ENCODE assay signal across 8 cellular contexts in genomic region chr7:74449809-74450397, GRCh38. TPM values are rescaled to one million over a fixed set of nuclear protein-coding genes. Genes with fewer than 3 reads are reported as not detected.
DNase-seq lines count a peak whose midpoint lies in the region; ATAC-seq and TF ChIP-seq lines count a peak whose summit lies in the region.

No MANE protein-coding gene starts in this region.

- no TSS peak for BruUV-seq in PC-3 (replicated peaks; lab: Mats Ljungman, UMichigan)

- peak; percentile 84 for TF ChIP-seq CTCF in AG09309 (IDR thresholded peaks at IDR 0.05; ENCODE audit: control insufficient read depth, insufficient read depth, low read depth, low read length, missing control alignments)
- TF ChIP-seq CTCF in PC-3 (conservative IDR thresholded peaks at IDR 0.05; ENCODE audit: low read depth, low read length) = peak; percentile 79
- peak; percentile 83 for TF ChIP-seq CTCF in fibroblast of the aortic adventitia (IDR thresholded peaks at IDR 0.05; ENCODE audit: insufficient read depth, low read length)
- TF ChIP-seq CTCF in osteoblast (IDR thresholded peaks at IDR 0.05; ENCODE audit: extremely low read depth, low read depth, low read length) = peak; percentile 82
- peak; percentile 78 to 92 (median 88) for TF ChIP-seq CTCF in upper lobe of left lung (IDR thresholded peaks at IDR 0.05)

- TF ChIP-seq EP300 in upper lobe of left lung (IDR thresholded peaks at IDR 0.05) = no peak

- H3K9me2 ChIP-seq in GM23248 (ENCODE audit: insufficient read depth) (no peaks in the 10 kb centered on the region), PC-3 (replicated peaks; ENCODE audit: low read length) (no peaks in the 10 kb centered on the region)

- H3K27ac ChIP-seq in GM23248 (no peak overlapping the region), PC-3 (ENCODE audit: low read length) (no peak overlapping the region), osteoblast (ENCODE audit: low read depth, low read length) (no peak overlapping the region), upper lobe of left lung (no peak overlapping the region)

- CTCF ChIA-PET in PC-3 (lab: Charles Lee) = interaction anchor here (0.6 kb wide), 1 partner anchor 512 kb away, joined by 3 read pairs; no protein-coding TSS in a partner anchor

- H3K4me2 ChIP-seq in GM23248 (ENCODE audit: unreplicated experiment) = no peak overlapping the region
- H3K4me2 ChIP-seq in PC-3 (ENCODE audit: low read length) = no peak overlapping the region
- no peak overlapping the region for H3K4me2 ChIP-seq in osteoblast (ENCODE audit: insufficient read depth, low read length)

- 0 out of 2 replicates have a peak, but pooled peaks cover 6% of the 10 kb centered on the region for H3F3A ChIP-seq in GM23248 (ENCODE audit: insufficient read depth)
- peaks cover 5% of the 10 kb centered on the region for H3F3A ChIP-seq in PC-3 (ENCODE audit: low read length, unreplicated experiment)

- H3K9me3 ChIP-seq in GM23248 (ENCODE audit: low read depth) = no peaks in the 10 kb centered on the region
- no peaks in the 10 kb centered on the region for H3K9me3 ChIP-seq in PC-3 (ENCODE audit: low read length)
- H3K9me3 ChIP-seq in osteoblast (ENCODE audit: low read depth, low read length) = no peaks in the 10 kb centered on the region
- H3K9me3 ChIP-seq in upper lobe of left lung = no peaks in the 10 kb centered on the region

- peaks cover 17% of the 10 kb centered on the region for H3K4me1 Mint-ChIP-seq in activated T-cell treated with anti-CD3 and anti-CD28 coated beads, Interleukin-2, amount 50 U/mL, for 4 hours (ENCODE audit: low read depth)

- DNase-seq in AG09309 (ENCODE audit: low read depth) = no peak
- DNase-seq in GM23248 = peak; percentile 63
- peak; percentile 75 for DNase-seq in PC-3
- DNase-seq in activated T-cell treated with anti-CD3 and anti-CD28 coated beads, Interleukin-2, amount 50 U/mL, for 4 hours = peak; percentile 73
- DNase-seq in fibroblast of the aortic adventitia (ENCODE audit: low read depth) = peak; percentile 64
- DNase-seq in osteoblast (ENCODE audit: insufficient read length, low spot score, missing footprints) = peak; percentile 95
- DNase-seq in upper lobe of left lung = peak in 1 of 2 donors; percentile 51
- DNase-seq in NCI-H446 treated with DMSO at 0.1 percent for 48 hours (lab: John Stamatoyannopoulos, UW) = no peak

- H3K36me3 ChIP-seq in GM23248 (ENCODE audit: low read depth) = no peaks in the 10 kb centered on the region
- H3K36me3 ChIP-seq in PC-3 (ENCODE audit: low read depth, low read length) = no peaks in the 10 kb centered on the region
- no peaks in the 10 kb centered on the region for H3K36me3 ChIP-seq in osteoblast (ENCODE audit: insufficient read depth, low read length)
- no peaks in the 10 kb centered on the region for H3K36me3 ChIP-seq in upper lobe of left lung

- H3K27me3 ChIP-seq in GM23248 (replicated peaks; ENCODE audit: insufficient read depth) = no peaks in the 10 kb centered on the region
- no peaks in the 10 kb centered on the region for H3K27me3 ChIP-seq in PC-3 (ENCODE audit: low read length)
- H3K27me3 ChIP-seq in osteoblast (ENCODE audit: insufficient read depth, low read length) = no peaks in the 10 kb centered on the region
- H3K27me3 ChIP-seq in upper lobe of left lung = no peaks in the 10 kb centered on the region

- no peaks in the 10 kb centered on the region for H3K36me3 Mint-ChIP-seq in activated T-cell treated with anti-CD3 and anti-CD28 coated beads, Interleukin-2, amount 50 U/mL, for 4 hours (ENCODE audit: insufficient read depth)

- no peaks in the 10 kb centered on the region for H3K27me3 Mint-ChIP-seq in activated T-cell treated with anti-CD3 and anti-CD28 coated beads, Interleukin-2, amount 50 U/mL, for 4 hours (ENCODE audit: low read depth)

- no peak for ATAC-seq in PC-3
- ATAC-seq in activated T-cell treated with anti-CD3 and anti-CD28 coated beads, Interleukin-2, amount 50 U/mL, for 4 hours = peak; percentile 10 to 22
- peak; percentile 66 to 75 for ATAC-seq in upper lobe of left lung (ENCODE audit: low FRiP score in 2 of 2)

- POLR2A ChIA-PET in PC-3 (lab: Charles Lee; ENCODE audit: unreplicated experiment) = interaction anchor here (0.7 kb wide), 1 partner anchor 349 kb away, joined by 3 read pairs; no protein-coding TSS in a partner anchor

- H3K9me3 Mint-ChIP-seq in activated T-cell treated with anti-CD3 and anti-CD28 coated beads, Interleukin-2, amount 50 U/mL, for 4 hours = no peaks in the 10 kb centered on the region

- H3K9ac ChIP-seq in GM23248 = no peak overlapping the region
- no peak overlapping the region for H3K9ac ChIP-seq in PC-3 (ENCODE audit: low read length)

- H3K4me3 ChIP-seq in AG09309 (ENCODE audit: control insufficient read depth, low read depth, low read length) (no peak overlapping the region), GM23248 (no peak overlapping the region), PC-3 (ENCODE audit: low read length) (no peak overlapping the region), fibroblast of the aortic adventitia (ENCODE audit: low read depth, low read length) (no peak overlapping the region), osteoblast (ENCODE audit: insufficient read depth, low read length) (no peak overlapping the region), upper lobe of left lung (no peak overlapping the region)

- intact Hi-C loops in PC-3 (cut with micrococcal nuclease) = loop anchor here (1.0 to 2.0 kb wide), 2 partner anchors 33 to 95 kb away; no protein-coding TSS in a partner anchor

- H3K79me2 ChIP-seq in GM23248 (ENCODE audit: insufficient read depth) (no peaks in the 10 kb centered on the region), PC-3 (ENCODE audit: low read length) (peaks cover 11% of the 10 kb centered on the region), osteoblast (ENCODE audit: insufficient read depth, low read length) (peaks cover 19% of the 10 kb centered on the region)

- H3K4me3 Mint-ChIP-seq in activated T-cell treated with anti-CD3 and anti-CD28 coated beads, Interleukin-2, amount 50 U/mL, for 4 hours = no peak overlapping the region

- no peak for TF ChIP-seq POLR2A in upper lobe of left lung (IDR thresholded peaks at IDR 0.05)

- no peak overlapping the region for H2AFZ ChIP-seq in GM23248
- H2AFZ ChIP-seq in PC-3 (ENCODE audit: low read length) = no peak overlapping the region
- no peak overlapping the region for H2AFZ ChIP-seq in osteoblast (ENCODE audit: low read length)

- 49 to 51% methylated on average over 15 of the region's 15 CpGs for WGBS in GM23248 (ENCODE audit: low coverage in 1 of 2, low lambda C conversion rate in 2 of 2, missing lambda C conversion rate in 2 of 2), 2 experiments
- 60 to 68% methylated on average over 15 of the region's 15 CpGs for WGBS in upper lobe of left lung, 2 donors

- H4K20me1 ChIP-seq in GM23248 (ENCODE audit: insufficient read depth) = no peaks in the 10 kb centered on the region
- H4K20me1 ChIP-seq in PC-3 (ENCODE audit: low read length) = no peaks in the 10 kb centered on the region
- H4K20me1 ChIP-seq in osteoblast (ENCODE audit: insufficient read depth, low read length) = no peaks in the 10 kb centered on the region

- in situ Hi-C loops in GM23248 (cut with MboI) = no loop called here

- H3K4me1 ChIP-seq in GM23248 (ENCODE audit: insufficient read depth) = peaks cover 5% of the 10 kb centered on the region; the same call in 1 of the 2 replicates
- H3K4me1 ChIP-seq in PC-3 (ENCODE audit: insufficient read depth, low read length) = peaks cover 18% of the 10 kb centered on the region
- H3K4me1 ChIP-seq in osteoblast (ENCODE audit: insufficient read depth, low read length) = peaks cover 19% of the 10 kb centered on the region
- peaks cover 11 to 20% (median 14%) of the 10 kb centered on the region in 4 donors for H3K4me1 ChIP-seq in upper lobe of left lung

RNA-seq across cellular contexts. Expression of gene GTF2IRD1, which starts 3.8 kb away (rescaled TPM):
- total RNA-seq in GM23248 (2014; rRNA removed; shearing (Covaris generic)) = 3.7 and 8.6 TPM in 2 replicates
- polyA plus RNA-seq in GM23248 (2016; fragmentation: Nextera tagmentation; extraction: Ambion mirVana) = 6.6 and 7.0 TPM in 2 replicates
- total RNA-seq in PC-3 (2014; rRNA removed) = 14.9 and 21.9 TPM in 2 replicates
- 1 to 10 TPM; 1.6 to 2.6 (median 1.9) TPM for total RNA-seq in activated T-cell treated with anti-CD3 and anti-CD28 coated beads, Interleukin-2, amount 50 U/mL, for 4 hours
- 5.9 and 6.4 TPM in 2 replicates for total RNA-seq in fibroblast of the aortic adventitia (ENCODE audit: low replicate concordance)
- total RNA-seq in osteoblast = 15.9 and 18.6 TPM in 2 replicates
- total RNA-seq in upper lobe of left lung = 10 to 100 TPM; 16.4 to 41.9 (median 28.1) TPM

Comparison
In these comparisons a context has a peak if more than half of its experiments do, and no peak if none do; other contexts are left out.
1. DNase-seq: peak in GM23248 (single experiment), PC-3 (single experiment), activated T-cell treated with anti-CD3 and anti-CD28 coated beads, Interleukin-2, amount 50 U/mL, for 4 hours (single experiment), fibroblast of the aortic adventitia (single experiment) and osteoblast (single experiment); none in AG09309 (single experiment) and NCI-H446 treated with DMSO at 0.1 percent for 48 hours (single experiment).
2. Peak in every context shown above with its lines, with median percentiles within 50 percentile points of each other: CTCF ChIP-seq.